33 cellular contexts compared by ENCODE assay signal in the genomic region with DNA sequence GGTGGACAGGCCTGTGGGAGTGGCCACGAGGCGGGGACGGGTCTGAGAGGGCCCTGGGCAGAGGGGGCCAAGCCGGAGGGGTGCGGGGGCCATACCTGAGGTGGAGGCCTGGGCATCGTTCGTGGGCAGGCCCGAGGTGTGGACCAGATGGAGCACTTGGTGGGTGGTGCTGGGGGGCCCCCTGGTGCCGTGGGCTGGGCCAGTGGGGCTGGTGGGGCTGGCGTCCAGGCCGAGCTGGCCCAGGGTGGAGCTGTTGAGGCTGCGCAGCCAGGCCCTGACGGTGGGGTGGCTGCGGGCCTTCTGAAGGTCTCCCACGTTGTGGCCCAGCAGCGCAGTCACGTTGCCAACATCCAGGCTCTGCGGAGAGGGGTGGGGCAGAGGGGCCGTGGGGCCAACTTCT. TPM values are rescaled to one million over a fixed set of nuclear protein-coding genes. Genes with fewer than 3 reads are reported as not detected.
"Had no signal": no experiment of that assay in that cellular context is flagged by ENCODE, and none has a peak within 500 bp of the region (broad histone marks: within the 10 kb centered on the region; RNA-seq: fewer than 3 reads in every experiment).

No MANE protein-coding gene starts in this region.

- H3K36me3 Mint-ChIP-seq: activated naive CD8-positive, alpha-beta T cell; WTC11 had no signal

- H3K4me1 ChIP-seq: body of pancreas, gastroesophageal sphincter had no signal

- H3K9me3 ChIP-seq: body of pancreas, esophagus squamous epithelium, gastroesophageal sphincter had no signal

- H3K4me3 Mint-ChIP-seq: activated CD4-positive, alpha-beta memory T cell treated with anti-CD3 and anti-CD28 coated beads, Interleukin-2, amount 10 ng/mL, durations not matched to agents 7 days and 5 days; activated CD4-positive, alpha-beta T cell treated with anti-CD3 and anti-CD28 coated beads, Interleukin-2, amount 10 ng/mL, durations not matched to agents 7 days and 5 days; activated naive CD8-positive, alpha-beta T cell; activated T-cell treated with anti-CD3 and anti-CD28 coated beads, Interleukin-2, amount 50 U/mL, for 24 hours; activated T-cell treated with anti-CD3 and anti-CD28 coated beads, Interleukin-2, amount 50 U/mL, for 72 hours; effector memory CD8-positive, alpha-beta T cell; WTC11 had no signal

- H3K36me3 ChIP-seq: esophagus squamous epithelium, gastroesophageal sphincter had no signal

- H3K27ac ChIP-seq: body of pancreas, esophagus squamous epithelium, gastroesophageal sphincter had no signal

- H3K4me3 ChIP-seq: body of pancreas, esophagus squamous epithelium, gastroesophageal sphincter had no signal

- H3K4me1 Mint-ChIP-seq: activated CD4-positive, alpha-beta memory T cell treated with anti-CD3 and anti-CD28 coated beads, Interleukin-2, amount 10 ng/mL, durations not matched to agents 7 days and 5 days; activated CD4-positive, alpha-beta T cell treated with anti-CD3 and anti-CD28 coated beads, Interleukin-2, amount 10 ng/mL, durations not matched to agents 7 days and 5 days; WTC11 had no signal

- H3K27me3 ChIP-seq: body of pancreas had no signal

- DNase-seq: activated CD4-positive, alpha-beta memory T cell treated with anti-CD3 and anti-CD28 coated beads, Interleukin-2, amount 10 ng/mL, durations not matched to agents 7 days and 5 days; activated CD4-positive, alpha-beta T cell treated with anti-CD3 and anti-CD28 coated beads for 1 hour; activated CD4-positive, alpha-beta T cell treated with anti-CD3 and anti-CD28 coated beads for 4 hours; activated CD4-positive, alpha-beta T cell treated with anti-CD3 and anti-CD28 coated beads, Interleukin-2, amount 10 ng/mL, durations not matched to agents 7 days and 5 days; activated CD4-positive, alpha-beta T cell treated with anti-CD3 and anti-CD28 coated beads, Interleukin-2, amount 50 U/mL, for 4 hours; activated CD8-positive, alpha-beta memory T cell treated with anti-CD3 and anti-CD28 coated beads, Interleukin-2, amount 50 U/mL, for 48 hours; activated gamma-delta T cell; activated naive CD4-positive, alpha-beta T cell treated with anti-CD3 and anti-CD28 coated beads, Interleukin-2, amount 50 U/mL, for 16 hours; activated naive CD4-positive, alpha-beta T cell treated with Interleukin-2 at 50 U/mL for 16 hours; activated T-cell treated with anti-CD3 and anti-CD28 coated beads for 4 hours; activated T-cell treated with anti-CD3 and anti-CD28 coated beads, Interleukin-2, amount 50 U/mL, for 24 hours; activated T-cell treated with anti-CD3 and anti-CD28 coated beads, Interleukin-2, amount 50 U/mL, for 72 hours; amniotic stem cell; anterior cingulate cortex; body of pancreas; caudate nucleus; cortex of kidney; dermis blood vessel endothelial cell; effector CD4-positive, alpha-beta T cell; effector memory CD8-positive, alpha-beta T cell; erythroblast; esophagus squamous epithelium; foreskin melanocyte; T-helper 2 cell had no signal

- H3K9me3 Mint-ChIP-seq: activated CD4-positive, alpha-beta memory T cell treated with anti-CD3 and anti-CD28 coated beads, Interleukin-2, amount 10 ng/mL, durations not matched to agents 7 days and 5 days; activated CD4-positive, alpha-beta T cell treated with anti-CD3 and anti-CD28 coated beads, Interleukin-2, amount 10 ng/mL, durations not matched to agents 7 days and 5 days; activated T-cell treated with anti-CD3 and anti-CD28 coated beads, Interleukin-2, amount 50 U/mL, for 24 hours; activated T-cell treated with anti-CD3 and anti-CD28 coated beads, Interleukin-2, amount 50 U/mL, for 72 hours; effector memory CD8-positive, alpha-beta T cell; WTC11 had no signal

- H3K27ac Mint-ChIP-seq: activated CD4-positive, alpha-beta memory T cell treated with anti-CD3 and anti-CD28 coated beads, Interleukin-2, amount 10 ng/mL, durations not matched to agents 7 days and 5 days; activated CD4-positive, alpha-beta T cell treated with anti-CD3 and anti-CD28 coated beads, Interleukin-2, amount 10 ng/mL, durations not matched to agents 7 days and 5 days; activated naive CD8-positive, alpha-beta T cell; activated T-cell treated with anti-CD3 and anti-CD28 coated beads, Interleukin-2, amount 50 U/mL, for 24 hours; activated T-cell treated with anti-CD3 and anti-CD28 coated beads, Interleukin-2, amount 50 U/mL, for 72 hours; effector memory CD8-positive, alpha-beta T cell; WTC11 had no signal

- H3K27me3 Mint-ChIP-seq: activated CD4-positive, alpha-beta memory T cell treated with anti-CD3 and anti-CD28 coated beads, Interleukin-2, amount 10 ng/mL, durations not matched to agents 7 days and 5 days; activated CD4-positive, alpha-beta T cell treated with anti-CD3 and anti-CD28 coated beads, Interleukin-2, amount 10 ng/mL, durations not matched to agents 7 days and 5 days; activated naive CD8-positive, alpha-beta T cell; activated T-cell treated with anti-CD3 and anti-CD28 coated beads, Interleukin-2, amount 50 U/mL, for 24 hours had no signal

- ATAC-seq: activated T-cell treated with anti-CD3 and anti-CD28 coated beads, Interleukin-2, amount 50 U/mL, for 72 hours; body of pancreas; effector memory CD8-positive, alpha-beta T cell; gastroesophageal sphincter; WTC11 had no signal

RNA-seq across cellular contexts. Expression of gene MSLN, which starts 9.4 kb away (rescaled TPM):
- total RNA-seq: activated CD4-positive, alpha-beta memory T cell treated with anti-CD3 and anti-CD28 coated beads, Interleukin-2, amount 10 ng/mL, durations not matched to agents 7 days and 5 days; activated CD4-positive, alpha-beta T cell treated with anti-CD3 and anti-CD28 coated beads, Interleukin-2, amount 10 ng/mL, durations not matched to agents 7 days and 5 days; activated T-cell treated with anti-CD3 and anti-CD28 coated beads, Interleukin-2, amount 50 U/mL, for 72 hours; chondrocyte; dermis blood vessel endothelial cell; fibroblast of lung; T-helper 1 cell treated with Interleukin-12 subunit alpha and Interleukin-12 subunit beta and Interleukin-4 antibody, amounts not matched to agents 30 ng/mL and 1 ng/mL, for 36 hours had no signal
- polyA plus RNA-seq: fibroblast of lung had no signal

RNA-seq across cellular contexts. Expression of gene GNG13, which starts 30.6 kb away (rescaled TPM):
- total RNA-seq: activated CD4-positive, alpha-beta memory T cell treated with anti-CD3 and anti-CD28 coated beads, Interleukin-2, amount 10 ng/mL, durations not matched to agents 7 days and 5 days; activated CD4-positive, alpha-beta T cell treated with anti-CD3 and anti-CD28 coated beads, Interleukin-2, amount 10 ng/mL, durations not matched to agents 7 days and 5 days; activated T-cell treated with anti-CD3 and anti-CD28 coated beads, Interleukin-2, amount 50 U/mL, for 72 hours; body of pancreas; chondrocyte; dermis blood vessel endothelial cell; esophagus squamous epithelium; fibroblast of lung; fibroblast of villous mesenchyme; gastroesophageal sphincter; glomerular endothelial cell; T-helper 1 cell treated with Interleukin-12 subunit alpha and Interleukin-12 subunit beta and Interleukin-4 antibody, amounts not matched to agents 30 ng/mL and 1 ng/mL, for 36 hours; WTC11 had no signal
- polyA plus RNA-seq: adipose tissue, fibroblast of lung had no signal
